1 cellular context compared by ENCODE assay signal in genomic region chr1:23403038-23403336, GRCh38.
TF ChIP-seq lines count a peak whose summit lies in the region.

No MANE protein-coding gene starts in this region.

TF ChIP-seq in IMR-90, 13 proteins besides CTCF, POLR2A, EP300 and RAD21 (continued from another document):
- TF ChIP-seq CEBPB (IDR thresholded peaks at IDR 0.05; ENCODE audit: low read depth, low read length) (peak; percentile 55), MXI1 (IDR thresholded peaks at IDR 0.05; ENCODE audit: borderline replicate concordance, low read depth, low read length) (peak; percentile 96), NFE2L2 (IDR thresholded peaks at IDR 0.05; ENCODE audit: low read depth, low read length) (no peak), FOS (IDR thresholded peaks at IDR 0.05; ENCODE audit: low read depth, low read length) (peak; percentile 90), USF2 (IDR thresholded peaks at IDR 0.05; ENCODE audit: low read depth, low read length) (no peak), SMC3 (IDR thresholded peaks at IDR 0.05; ENCODE audit: low read depth, low read length) (no peak), BHLHE40 (IDR thresholded peaks at IDR 0.05; ENCODE audit: low read depth, low read length) (peak; percentile 39; the same call in 1 of the 2 replicates)
